Comparison of ENCODE assay signal across 27 cellular contexts in genomic region chr2:217167531-217167930, GRCh38.
DNase-seq lines count a peak whose midpoint lies in the region; ATAC-seq, FAIRE-seq and TF ChIP-seq lines count a peak whose summit lies in the region.
"Had no signal": no experiment of that assay in that cellular context is flagged by ENCODE, and none has a peak within 500 bp of the region (broad histone marks: within the 10 kb centered on the region; RNA-seq: fewer than 3 reads in every experiment).

No MANE protein-coding gene starts in this region.

- in situ Hi-C loops in IMR-90 (cut with MboI; ENCODE audit: low sequenced_read_pairs), result loop anchor here (10.0 to 25.0 kb wide), 3 partner anchors 347 to 545 kb away; partner anchors contain the start of gene IGFBP5

- peak overlapping the region; percentile 26; the same call in 1 of the 2 replicates for H3K56ac ChIP-seq in IMR-90 (ENCODE audit: extremely low read depth, insufficient read depth, low read length)

- POLR2A ChIA-PET in IMR-90 (lab: Charles Lee; ENCODE audit: unreplicated experiment), result no interaction called here

- peak overlapping the region; percentile 81 to 85 for H4K8ac ChIP-seq in IMR-90 (ENCODE audit: low read depth in 2 of 2, low read length in 2 of 2)

- H3K27me3 Mint-ChIP-seq in astrocyte (ENCODE audit: low read depth, unreplicated experiment) (no peaks in the 10 kb centered on the region), progenitor cell of endocrine pancreas (no peaks in the 10 kb centered on the region)

- H3K4me2 ChIP-seq in IMR-90 (ENCODE audit: low read depth, low read length) (no peak overlapping the region), astrocyte (ENCODE audit: low read length) (no peak overlapping the region)
- H3K4me2 ChIP-seq: GM23338 had no signal

- no peak for ATAC-seq in IMR-90 (ENCODE audit: low read depth)
- no peak for ATAC-seq in aorta (ENCODE audit: low FRiP score)
- ATAC-seq in GM18907 (IDR thresholded peaks at IDR 0.05; ENCODE audit: unreplicated experiment), result no peak
- ATAC-seq: GM12878, GM23338, HCT116, HepG2 had no signal

- peak overlapping the region; percentile 71 for H2AK5ac ChIP-seq in IMR-90 (ENCODE audit: low read depth, low read length)

- H4K5ac ChIP-seq in IMR-90 (ENCODE audit: low read depth, low read length), result peak overlapping the region; percentile 79; the same call in 1 of the 2 replicates

- H3K9me3 ChIP-seq in IMR-90 (ENCODE audit: control insufficient read depth, insufficient read depth, low read length) (no peaks in the 10 kb centered on the region), astrocyte (ENCODE audit: insufficient read depth, low read depth, low read length) (no peaks in the 10 kb centered on the region), aorta (ENCODE audit: control insufficient read depth, low read length) (no peaks in the 10 kb centered on the region)
- H3K9me3 ChIP-seq: BE2C had no signal

- H2BK15ac ChIP-seq in IMR-90 (ENCODE audit: low read depth, low read length), result peak overlapping the region; percentile 95; the same call in 1 of the 3 replicates

- H2BK120ac ChIP-seq in IMR-90 (ENCODE audit: low read depth, low read length), result peak overlapping the region; percentile 88; the same call in 1 of the 2 replicates

- H3K14ac ChIP-seq in IMR-90 (replicated peaks; ENCODE audit: low read depth, low read length), result no peak overlapping the region

- H4K20me1 ChIP-seq in IMR-90 (ENCODE audit: insufficient read depth, low read length) (no peaks in the 10 kb centered on the region), astrocyte (ENCODE audit: insufficient read depth, low read length) (no peaks in the 10 kb centered on the region)

- no peaks in the 10 kb centered on the region for H3K79me2 ChIP-seq in astrocyte (ENCODE audit: insufficient read depth, low read length)

- no peaks in the 10 kb centered on the region for H3K27me3 ChIP-seq in IMR-90 (ENCODE audit: control insufficient read depth, insufficient read depth, low read length)
- H3K27me3 ChIP-seq in astrocyte (ENCODE audit: insufficient read depth, low read length), result no peaks in the 10 kb centered on the region
- no peaks in the 10 kb centered on the region for H3K27me3 ChIP-seq in aorta (ENCODE audit: control insufficient read depth in 1 of 2, insufficient read depth in 2 of 2, low read length in 1 of 2)
- H3K27me3 ChIP-seq: BE2C had no signal

- H2AFZ ChIP-seq in IMR-90 (replicated peaks; ENCODE audit: low read length, poor library complexity) (no peak overlapping the region), astrocyte (ENCODE audit: low read depth, low read length) (no peak overlapping the region)
- H2AFZ ChIP-seq: GM23338 had no signal

- TF ChIP-seq CTCF in IMR-90 (conservative IDR thresholded peaks at IDR 0.05; ENCODE audit: low read depth, low read length) (no peak), astrocyte (IDR thresholded peaks at IDR 0.05; ENCODE audit: insufficient read depth, low read depth, low read length) (no peak), progenitor cell of endocrine pancreas (IDR thresholded peaks at IDR 0.05; ENCODE audit: unreplicated experiment) (no peak)

- no peaks in the 10 kb centered on the region for H3K9me1 ChIP-seq in IMR-90 (ENCODE audit: insufficient read depth, low read length)

- H2BK5ac ChIP-seq in IMR-90 (ENCODE audit: low read depth, low read length, poor library complexity, severe bottlenecking), result peak overlapping the region; percentile 79

- peak; percentile 56 for DNase-seq in ELR (ENCODE audit: low read depth)
- peak; percentile 36 for DNase-seq in IMR-90
- no peak for DNase-seq in astrocyte (ENCODE audit: low read depth)
- DNase-seq in kidney tubule cell (ENCODE audit: low spot score), result peak; percentile 7
- DNase-seq in aorta, result no peak
- no peak for DNase-seq in HUDEP-2 (lab: John Stamatoyannopoulos, UW; ENCODE audit: unreplicated experiment in 76 of 76)
- DNase-seq in progenitor cell of endocrine pancreas (ENCODE audit: low spot score, unreplicated experiment), result no peak
- DNase-seq: ACHN; BE2C; C1 segment of cervical spinal cord; CD4-positive, CD25-positive, alpha-beta regulatory T cell; CD8-positive, alpha-beta memory T cell; COR-L47; DMS 273 treated with DMSO at 0.1 percent for 48 hours; DMS53; HFFc6; KG1 had no signal

- peak; percentile 63 for FAIRE-seq in astrocyte (lab: Jason Lieb, UNC)
- FAIRE-seq: A204.1, GM12878, GM19239, H54, HepG2, HTR-8/SVneo had no signal

- TF ChIP-seq RAD21 in IMR-90 (IDR thresholded peaks at IDR 0.05; ENCODE audit: low read length), result no peak

- CTCF ChIA-PET in IMR-90 (lab: Yijun Ruan, JAX), result no interaction called here

- H3K27ac Mint-ChIP-seq in astrocyte (ENCODE audit: unreplicated experiment), result no peak overlapping the region
- no peak overlapping the region for H3K27ac Mint-ChIP-seq in progenitor cell of endocrine pancreas
- H3K27ac Mint-ChIP-seq: CD4-positive, CD25-positive, alpha-beta regulatory T cell; CD8-positive, alpha-beta memory T cell; GM23338; HFFc6 had no signal

- no peaks in the 10 kb centered on the region for H3K36me3 ChIP-seq in IMR-90 (ENCODE audit: control insufficient read depth, insufficient read depth, low read length)
- H3K36me3 ChIP-seq in astrocyte (ENCODE audit: insufficient read depth, low read length), result no peaks in the 10 kb centered on the region
- H3K36me3 ChIP-seq in aorta (ENCODE audit: control insufficient read depth in 1 of 2, insufficient read depth in 2 of 2, low read length in 1 of 2), result no peaks in the 10 kb centered on the region
- H3K36me3 ChIP-seq: BE2C had no signal

- H3K4me3 Mint-ChIP-seq in astrocyte (ENCODE audit: unreplicated experiment), result no peak overlapping the region
- H3K4me3 Mint-ChIP-seq in progenitor cell of endocrine pancreas (ENCODE audit: low read depth), result no peak overlapping the region
- H3K4me3 Mint-ChIP-seq: CD4-positive, CD25-positive, alpha-beta regulatory T cell; CD8-positive, alpha-beta memory T cell; GM23338; HFFc6 had no signal

- H3K9me3 Mint-ChIP-seq in astrocyte (ENCODE audit: unreplicated experiment) (peaks cover 8% of the 10 kb centered on the region), progenitor cell of endocrine pancreas (ENCODE audit: low read depth) (peaks cover 18% of the 10 kb centered on the region)
- H3K9me3 Mint-ChIP-seq: HFFc6 had no signal

- peak overlapping the region; percentile 80; the same call in 1 of the 2 replicates for H3K4ac ChIP-seq in IMR-90 (ENCODE audit: low read depth, low read length)

- H4K91ac ChIP-seq in IMR-90 (ENCODE audit: insufficient read depth, low read depth, low read length), result peak overlapping the region; percentile 35; the same call in 1 of the 2 replicates

- no peak overlapping the region for H3K23ac ChIP-seq in IMR-90 (ENCODE audit: low read depth, low read length)

- dilution Hi-C loops in IMR-90 (cut with HindIII; ENCODE audit: low sequenced_read_pairs, unreplicated experiment), result loop anchor here (25.0 kb wide), 1 partner anchor 480 kb away; the partner anchor contains the start of gene IGFBP5

- H3K36me3 Mint-ChIP-seq in astrocyte (ENCODE audit: low read depth, unreplicated experiment) (peaks cover 2% of the 10 kb centered on the region), progenitor cell of endocrine pancreas (ENCODE audit: insufficient read depth) (peaks cover 2% of the 10 kb centered on the region)
- H3K36me3 Mint-ChIP-seq: CD4-positive, CD25-positive, alpha-beta regulatory T cell; CD8-positive, alpha-beta memory T cell had no signal

- H3K4me1 ChIP-seq in IMR-90 (ENCODE audit: control insufficient read depth, insufficient read depth, low read length), result peaks cover 17% of the 10 kb centered on the region
- H3K4me1 ChIP-seq in astrocyte (ENCODE audit: insufficient read depth, low read length), result peaks cover 5% of the 10 kb centered on the region
- no peaks in the 10 kb centered on the region for H3K4me1 ChIP-seq in aorta (ENCODE audit: control insufficient read depth in 1 of 2, insufficient read depth in 2 of 2, low read length in 2 of 2)

- intact Hi-C loops in IMR-90 (cut with micrococcal nuclease) (loop anchor here (5.0 to 10.0 kb wide), 3 partner anchors 55 to 283 kb away; no protein-coding TSS in a partner anchor), aorta (cut with DNase I) (loop anchor here (2.0 to 10.0 kb wide), 3 partner anchors 193 to 471 kb away; partner anchors contain the start of gene IGFBP5 (in 1 of the 2))

- H3K18ac ChIP-seq in IMR-90 (ENCODE audit: low read depth, low read length), result peak overlapping the region; percentile 94

- no peak overlapping the region for H3K27ac ChIP-seq in IMR-90 (ENCODE audit: insufficient read depth, low read length)
- no peak overlapping the region for H3K27ac ChIP-seq in astrocyte (ENCODE audit: low read depth, low read length)
- no peak overlapping the region for H3K27ac ChIP-seq in aorta (ENCODE audit: low read depth in 1 of 2, low read length in 2 of 2)
- H3K27ac ChIP-seq: HL-60 had no signal

- H3K9ac ChIP-seq in IMR-90 (ENCODE audit: low read depth, low read length) (no peak overlapping the region), astrocyte (ENCODE audit: low read length) (no peak overlapping the region)

- TF ChIP-seq POLR2A in IMR-90 (IDR thresholded peaks at IDR 0.05; ENCODE audit: low read depth, low read length), result no peak

- H3K79me1 ChIP-seq in IMR-90 (ENCODE audit: low read depth in 1 of 2, low read length in 2 of 2), result no peaks in the 10 kb centered on the region

- H3K4me1 Mint-ChIP-seq in astrocyte (ENCODE audit: low read depth, unreplicated experiment), result peaks cover 10% of the 10 kb centered on the region
- H3K4me1 Mint-ChIP-seq in progenitor cell of endocrine pancreas (ENCODE audit: low read depth), result no peaks in the 10 kb centered on the region
- H3K4me1 Mint-ChIP-seq: GM23338 had no signal

- H3K4me3 ChIP-seq in IMR-90 (ENCODE audit: insufficient read depth, low read depth, low read length) (no peak overlapping the region), astrocyte (ENCODE audit: insufficient read depth, low read depth, low read length) (no peak overlapping the region), aorta (ENCODE audit: low read length in 2 of 2) (no peak overlapping the region)
- H3K4me3 ChIP-seq: GM12878, GM23338 had no signal

- H2BK20ac ChIP-seq in IMR-90 (ENCODE audit: low read depth, low read length), result peak overlapping the region; percentile 92; the same call in 1 of the 2 replicates

- H2AK9ac ChIP-seq in IMR-90 (replicated peaks; ENCODE audit: low read depth, low read length, poor library complexity), result no peak overlapping the region

- no TSS peak for BruUV-seq in IMR-90 (replicated peaks; lab: Mats Ljungman, UMichigan)

TF ChIP-seq in IMR-90, 13 proteins besides CTCF, POLR2A, EP300 and RAD21 (continues in another document):
- TF ChIP-seq MAFK (IDR thresholded peaks at IDR 0.05; ENCODE audit: low read depth, low read length) (no peak), USF2 (IDR thresholded peaks at IDR 0.05; ENCODE audit: low read depth, low read length) (no peak), MXI1 (IDR thresholded peaks at IDR 0.05; ENCODE audit: borderline replicate concordance, low read depth, low read length) (no peak), SMC3 (IDR thresholded peaks at IDR 0.05; ENCODE audit: low read depth, low read length) (no peak)

Comparison
In these comparisons a context has a peak if more than half of its experiments do, and no peak if none do; other contexts are left out.
1. DNase-seq: peak in ELR (single experiment), IMR-90 (single experiment) and kidney tubule cell (single experiment); none in astrocyte (single experiment), aorta (0 of 2), HUDEP-2 (0 of 76) and progenitor cell of endocrine pancreas (single experiment).